In genomic region chr18:25725461-25725860, GRCh38 we compare ENCODE assay signal across 22 cellular contexts.
"Had no signal": no experiment of that assay in that cellular context is flagged by ENCODE, and none has a peak within 500 bp of the region (broad histone marks: within the 10 kb centered on the region; RNA-seq: fewer than 3 reads in every experiment).

No MANE protein-coding gene starts in this region.

- H3K4me1 Mint-ChIP-seq: activated CD4-positive, alpha-beta T cell treated with anti-CD3 and anti-CD28 coated beads, Interleukin-2, amount 10 ng/mL, durations not matched to agents 7 days and 5 days had no signal

- H3K4me3 ChIP-seq: cardiac muscle cell, Peyer's patch had no signal

- H3K27me3 Mint-ChIP-seq: activated CD4-positive, alpha-beta memory T cell treated with anti-CD3 and anti-CD28 coated beads for 36 hours; activated CD4-positive, alpha-beta T cell treated with anti-CD3 and anti-CD28 coated beads, Interleukin-2, amount 10 ng/mL, durations not matched to agents 7 days and 5 days had no signal

- H3K27me3 ChIP-seq: brain microvascular endothelial cell, cardiac muscle cell, Peyer's patch had no signal

- H3K36me3 ChIP-seq: brain microvascular endothelial cell, cardiac muscle cell, Peyer's patch had no signal

- DNase-seq: activated CD4-positive, alpha-beta memory T cell treated with anti-CD3 and anti-CD28 coated beads for 36 hours; activated CD4-positive, alpha-beta T cell treated with anti-CD3 and anti-CD28 coated beads, Interleukin-2, amount 10 ng/mL, durations not matched to agents 7 days and 5 days; activated CD4-positive, CD25-positive, alpha-beta regulatory T cell; activated CD8-positive, alpha-beta memory T cell treated with anti-CD3 and anti-CD28 coated beads for 24 hours; activated effector memory CD4-positive, alpha-beta T cell treated with anti-CD3 and anti-CD28 coated beads, Interleukin-2, amount 50 U/mL, for 16 hours; activated naive CD4-positive, alpha-beta T cell treated with Interleukin-2 at 50 U/mL for 16 hours; activated T-cell treated with anti-CD3 and anti-CD28 coated beads, Interleukin-2, amount 50 U/mL, for 4 hours; amygdala; MM.1S; NCI-H1105; NCI-H1436; NCI-H2029 treated with DMSO at 0.1 percent for 48 hours; NCI-H345; NCI-H510A treated with DMSO at 0.1 percent for 48 hours; NCI-H69; Peyer's patch; SHP77; T-helper 2 cell had no signal

- H3K27ac Mint-ChIP-seq: activated CD4-positive, alpha-beta memory T cell treated with anti-CD3 and anti-CD28 coated beads for 36 hours; activated CD4-positive, alpha-beta T cell treated with anti-CD3 and anti-CD28 coated beads, Interleukin-2, amount 10 ng/mL, durations not matched to agents 7 days and 5 days; activated naive CD8-positive, alpha-beta T cell had no signal

- ATAC-seq: activated T-cell treated with anti-CD3 and anti-CD28 coated beads, Interleukin-2, amount 50 U/mL, for 4 hours had no signal

- H3K36me3 Mint-ChIP-seq: activated CD4-positive, alpha-beta memory T cell treated with anti-CD3 and anti-CD28 coated beads for 36 hours; activated naive CD8-positive, alpha-beta T cell had no signal

- H3K9me3 ChIP-seq: Peyer's patch had no signal

- H3K4me1 ChIP-seq: Peyer's patch had no signal

- H3K4me3 Mint-ChIP-seq: activated CD4-positive, alpha-beta memory T cell treated with anti-CD3 and anti-CD28 coated beads for 36 hours; activated CD4-positive, alpha-beta T cell treated with anti-CD3 and anti-CD28 coated beads, Interleukin-2, amount 10 ng/mL, durations not matched to agents 7 days and 5 days; activated naive CD8-positive, alpha-beta T cell; activated T-cell treated with anti-CD3 and anti-CD28 coated beads, Interleukin-2, amount 50 U/mL, for 4 hours had no signal

- H3K27ac ChIP-seq: brain microvascular endothelial cell, cardiac muscle cell, Peyer's patch, VCaP had no signal
